10 cellular contexts compared by ENCODE assay signal in the genomic region with DNA sequence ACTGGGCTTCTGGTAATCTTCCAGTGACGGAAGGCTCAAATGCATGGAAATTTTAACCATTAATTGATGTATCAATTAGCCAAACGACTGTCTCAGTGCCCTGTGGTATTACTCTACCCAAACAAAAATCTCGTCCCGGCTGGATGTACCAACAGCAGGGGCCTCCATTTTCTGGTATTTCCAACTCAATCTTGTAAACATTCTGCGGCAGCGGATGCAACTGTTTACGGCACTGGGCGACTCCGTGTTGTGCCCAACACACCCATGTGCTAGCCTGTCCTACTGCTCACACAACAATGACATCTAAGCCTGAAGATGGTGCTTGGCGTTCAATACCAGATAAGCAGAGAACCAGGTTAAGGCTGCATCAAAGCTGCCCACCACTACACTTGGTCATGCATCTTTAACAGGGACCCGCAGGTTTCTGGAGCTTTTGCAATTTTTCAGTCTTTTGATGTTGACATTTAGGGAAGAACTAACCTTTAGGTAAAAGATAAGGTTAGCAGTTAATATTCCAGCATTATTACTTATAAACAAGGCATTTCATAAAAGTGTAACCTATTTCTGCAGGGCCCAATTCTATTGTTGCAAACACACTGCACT. TPM values are rescaled to one million over a fixed set of nuclear protein-coding genes. Genes with fewer than 3 reads are reported as not detected.
DNase-seq lines count a peak whose midpoint lies in the region; ATAC-seq and TF ChIP-seq lines count a peak whose summit lies in the region.
"Had no signal": no experiment of that assay in that cellular context is flagged by ENCODE, and none has a peak within 500 bp of the region (broad histone marks: within the 10 kb centered on the region; RNA-seq: fewer than 3 reads in every experiment).

No MANE protein-coding gene starts in this region.

- no peak overlapping the region for H3K27ac Mint-ChIP-seq in activated naive CD8-positive, alpha-beta T cell
- H3K27ac Mint-ChIP-seq in activated naive CD8-positive, alpha-beta T cell treated with anti-CD3 and anti-CD28 coated beads for 36 hours: no peak overlapping the region
- no peak overlapping the region for H3K27ac Mint-ChIP-seq in activated T-helper 2 cell treated with anti-CD3 and anti-CD28 coated beads, Interferon-gamma antibody, Interleukin-2, Interleukin-4, amounts not matched to agents 10 μg/mL and 5 μg/mL and 100 μg/mL, durations not matched to agents 14 hours and 24 hours and 36 hours
- H3K27ac Mint-ChIP-seq in activated naive CD8-positive, alpha-beta T cell treated with anti-CD3 and anti-CD28 coated beads, Interleukin-2, amount 50 U/mL, for 24 hours: no peak overlapping the region

- H3K36me3 Mint-ChIP-seq in activated naive CD8-positive, alpha-beta T cell: no peaks in the 10 kb centered on the region
- H3K36me3 Mint-ChIP-seq in activated naive CD8-positive, alpha-beta T cell treated with anti-CD3 and anti-CD28 coated beads for 36 hours: no peaks in the 10 kb centered on the region
- no peaks in the 10 kb centered on the region for H3K36me3 Mint-ChIP-seq in activated T-helper 2 cell treated with anti-CD3 and anti-CD28 coated beads, Interferon-gamma antibody, Interleukin-2, Interleukin-4, amounts not matched to agents 10 μg/mL and 5 μg/mL and 100 μg/mL, durations not matched to agents 14 hours and 24 hours and 36 hours (ENCODE audit: low read depth)
- no peaks in the 10 kb centered on the region for H3K36me3 Mint-ChIP-seq in activated naive CD8-positive, alpha-beta T cell treated with anti-CD3 and anti-CD28 coated beads, Interleukin-2, amount 50 U/mL, for 24 hours (ENCODE audit: low read depth)

- DNase-seq in activated naive CD8-positive, alpha-beta T cell treated with anti-CD3 and anti-CD28 coated beads for 36 hours: no peak
- DNase-seq in activated T-helper 2 cell treated with anti-CD3 and anti-CD28 coated beads, Interferon-gamma antibody, Interleukin-2, Interleukin-4, amounts not matched to agents 10 μg/mL and 5 μg/mL and 100 μg/mL, durations not matched to agents 14 hours and 24 hours and 36 hours (ENCODE audit: low spot score): no peak
- no peak for DNase-seq in kidney epithelial cell (ENCODE audit: low read depth)
- DNase-seq in T-helper 9 cell: no peak
- no peak for DNase-seq in stimulated activated CD4-positive, alpha-beta T cell treated with anti-CD3 and anti-CD28 coated beads, Interleukin-2, amount 100 ng/mL, for 48 hours
- no peak for DNase-seq in activated naive CD8-positive, alpha-beta T cell treated with anti-CD3 and anti-CD28 coated beads, Interleukin-2, amount 50 U/mL, for 24 hours
- no peak for DNase-seq in left lung
- DNase-seq: Calu3 had no signal

- H3K4me3 Mint-ChIP-seq in activated naive CD8-positive, alpha-beta T cell: peak overlapping the region; percentile 51
- H3K4me3 Mint-ChIP-seq in activated naive CD8-positive, alpha-beta T cell treated with anti-CD3 and anti-CD28 coated beads for 36 hours: no peak overlapping the region
- peak overlapping the region; percentile 30 for H3K4me3 Mint-ChIP-seq in activated T-helper 2 cell treated with anti-CD3 and anti-CD28 coated beads, Interferon-gamma antibody, Interleukin-2, Interleukin-4, amounts not matched to agents 10 μg/mL and 5 μg/mL and 100 μg/mL, durations not matched to agents 14 hours and 24 hours and 36 hours (ENCODE audit: low read depth)
- no peak overlapping the region for H3K4me3 Mint-ChIP-seq in activated naive CD8-positive, alpha-beta T cell treated with anti-CD3 and anti-CD28 coated beads, Interleukin-2, amount 50 U/mL, for 24 hours

- no peaks in the 10 kb centered on the region for H3K9me3 ChIP-seq in left lung

- TF ChIP-seq CTCF in kidney epithelial cell (IDR thresholded peaks at IDR 0.05; ENCODE audit: insufficient read depth, low read length, poor library complexity, severe bottlenecking): no peak
- TF ChIP-seq CTCF in left lung (IDR thresholded peaks at IDR 0.05): no peak

- peaks cover 5% of the 10 kb centered on the region for H3K4me1 Mint-ChIP-seq in activated naive CD8-positive, alpha-beta T cell (ENCODE audit: low read depth)
- H3K4me1 Mint-ChIP-seq in activated naive CD8-positive, alpha-beta T cell treated with anti-CD3 and anti-CD28 coated beads for 36 hours: peaks cover 3% of the 10 kb centered on the region
- H3K4me1 Mint-ChIP-seq in activated T-helper 2 cell treated with anti-CD3 and anti-CD28 coated beads, Interferon-gamma antibody, Interleukin-2, Interleukin-4, amounts not matched to agents 10 μg/mL and 5 μg/mL and 100 μg/mL, durations not matched to agents 14 hours and 24 hours and 36 hours (ENCODE audit: low read depth): peaks cover 11% of the 10 kb centered on the region
- peaks cover 7% of the 10 kb centered on the region for H3K4me1 Mint-ChIP-seq in activated naive CD8-positive, alpha-beta T cell treated with anti-CD3 and anti-CD28 coated beads, Interleukin-2, amount 50 U/mL, for 24 hours

- H3K27me3 ChIP-seq in kidney epithelial cell (ENCODE audit: control insufficient read depth, insufficient read depth, low read length): no peaks in the 10 kb centered on the region
- H3K27me3 ChIP-seq in left lung: peaks cover 5 to 77% of the 10 kb centered on the region in 2 donors

- H3K9me3 Mint-ChIP-seq in activated naive CD8-positive, alpha-beta T cell (ENCODE audit: low read depth): no peaks in the 10 kb centered on the region
- no peaks in the 10 kb centered on the region for H3K9me3 Mint-ChIP-seq in activated naive CD8-positive, alpha-beta T cell treated with anti-CD3 and anti-CD28 coated beads for 36 hours
- H3K9me3 Mint-ChIP-seq in activated T-helper 2 cell treated with anti-CD3 and anti-CD28 coated beads, Interferon-gamma antibody, Interleukin-2, Interleukin-4, amounts not matched to agents 10 μg/mL and 5 μg/mL and 100 μg/mL, durations not matched to agents 14 hours and 24 hours and 36 hours: no peaks in the 10 kb centered on the region
- H3K9me3 Mint-ChIP-seq in activated naive CD8-positive, alpha-beta T cell treated with anti-CD3 and anti-CD28 coated beads, Interleukin-2, amount 50 U/mL, for 24 hours: no peaks in the 10 kb centered on the region

- H3K4me3 ChIP-seq in kidney epithelial cell (ENCODE audit: low read depth, low read length) (peak overlapping the region; percentile 62), left lung (peak overlapping the region in 1 of 2 donors; percentile 50)

- H3K4me1 ChIP-seq in left lung: peaks cover 0 to 5% of the 10 kb centered on the region in 2 donors

- ATAC-seq in activated naive CD8-positive, alpha-beta T cell treated with anti-CD3 and anti-CD28 coated beads, Interleukin-2, amount 50 U/mL, for 24 hours: no peak
- no peak for ATAC-seq in left lung

- H3K27me3 Mint-ChIP-seq in activated naive CD8-positive, alpha-beta T cell: peaks cover 38% of the 10 kb centered on the region
- H3K27me3 Mint-ChIP-seq in activated naive CD8-positive, alpha-beta T cell treated with anti-CD3 and anti-CD28 coated beads for 36 hours: peaks cover 82% of the 10 kb centered on the region
- peaks cover 64% of the 10 kb centered on the region for H3K27me3 Mint-ChIP-seq in activated T-helper 2 cell treated with anti-CD3 and anti-CD28 coated beads, Interferon-gamma antibody, Interleukin-2, Interleukin-4, amounts not matched to agents 10 μg/mL and 5 μg/mL and 100 μg/mL, durations not matched to agents 14 hours and 24 hours and 36 hours (ENCODE audit: low read depth)
- peaks cover 75% of the 10 kb centered on the region for H3K27me3 Mint-ChIP-seq in activated naive CD8-positive, alpha-beta T cell treated with anti-CD3 and anti-CD28 coated beads, Interleukin-2, amount 50 U/mL, for 24 hours

- intact Hi-C loops in activated T-helper 2 cell treated with anti-CD3 and anti-CD28 coated beads, Interferon-gamma antibody, Interleukin-2, Interleukin-4, amounts not matched to agents 10 μg/mL and 5 μg/mL and 100 μg/mL, durations not matched to agents 14 hours and 24 hours and 36 hours (cut with micrococcal nuclease): loop anchor here (5.0 to 10.0 kb wide), 2 partner anchors 44 to 504 kb away; partner anchors contain the start of gene COQ3
- intact Hi-C loops in left lung (cut with DNase I): loop anchor here in 1 of 2 donors (10.0 kb wide), 1 partner anchor 396 kb away; no protein-coding TSS in a partner anchor

- H3K36me3 ChIP-seq in kidney epithelial cell (ENCODE audit: control insufficient read depth, insufficient read depth, low read length) (no peaks in the 10 kb centered on the region), left lung (no peaks in the 10 kb centered on the region)

- H3K27ac ChIP-seq in left lung: no peak overlapping the region
- H3K27ac ChIP-seq: KMS-11 had no signal

RNA-seq across cellular contexts. Expression of gene FAXC, which starts 1.2 kb away (rescaled TPM):
- total RNA-seq in activated naive CD8-positive, alpha-beta T cell treated with anti-CD3 and anti-CD28 coated beads for 36 hours: not detected
- 0.25 TPM in 1 of 2 replicates, not detected in the other for total RNA-seq in activated T-helper 2 cell treated with anti-CD3 and anti-CD28 coated beads, Interferon-gamma antibody, Interleukin-2, Interleukin-4, amounts not matched to agents 10 μg/mL and 5 μg/mL and 100 μg/mL, durations not matched to agents 14 hours and 24 hours and 36 hours
- 7.5 and 10.1 TPM in 2 replicates for total RNA-seq in kidney epithelial cell
- 10 to 100 TPM in 1 of 2 donors, 1 to 10 TPM in 1; 5.2 to 12.4 TPM for total RNA-seq in left lung

RNA-seq across cellular contexts. Expression of gene COQ3, which starts 45.7 kb away (rescaled TPM):
- 10 to 100 TPM; 21.0 to 23.8 TPM for total RNA-seq in activated naive CD8-positive, alpha-beta T cell treated with anti-CD3 and anti-CD28 coated beads for 36 hours
- total RNA-seq in activated T-helper 2 cell treated with anti-CD3 and anti-CD28 coated beads, Interferon-gamma antibody, Interleukin-2, Interleukin-4, amounts not matched to agents 10 μg/mL and 5 μg/mL and 100 μg/mL, durations not matched to agents 14 hours and 24 hours and 36 hours: 12.9 and 13.7 TPM in 2 replicates
- total RNA-seq in kidney epithelial cell (3.3 and 5.0 TPM in 2 replicates), left lung (1 to 10 TPM; 3.3 to 8.6 TPM)

Comparison
In these comparisons a context has a peak if more than half of its experiments do, and no peak if none do; other contexts are left out.
1. H3K4me3 Mint-ChIP-seq: peak in activated naive CD8-positive, alpha-beta T cell (single experiment) and activated T-helper 2 cell treated with anti-CD3 and anti-CD28 coated beads, Interferon-gamma antibody, Interleukin-2, Interleukin-4, amounts not matched to agents 10 μg/mL and 5 μg/mL and 100 μg/mL, durations not matched to agents 14 hours and 24 hours and 36 hours (single experiment); none in activated naive CD8-positive, alpha-beta T cell treated with anti-CD3 and anti-CD28 coated beads for 36 hours (single experiment) and activated naive CD8-positive, alpha-beta T cell treated with anti-CD3 and anti-CD28 coated beads, Interleukin-2, amount 50 U/mL, for 24 hours (single experiment).